ENCODE assay signal across 8 cellular contexts in the genomic region with DNA sequence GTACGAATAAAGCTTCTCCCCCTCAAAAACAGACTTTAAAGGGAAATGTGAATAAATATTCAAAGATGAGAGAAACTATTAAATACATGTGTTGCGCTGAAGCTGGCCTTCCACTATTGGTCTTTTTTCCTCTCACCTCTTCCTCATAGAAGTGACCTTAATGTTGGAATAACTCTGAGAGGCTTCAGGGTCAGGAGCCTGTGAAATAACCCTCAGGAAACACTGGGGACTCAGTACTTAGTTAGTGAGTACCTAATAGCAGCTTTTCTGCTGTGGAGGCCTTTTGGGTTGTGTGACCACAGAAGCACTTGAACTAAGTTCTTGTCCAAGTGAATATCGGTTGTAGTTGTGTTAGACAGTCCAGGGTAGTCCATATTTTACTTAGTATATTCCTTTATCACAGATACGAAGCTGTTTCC. TPM values are rescaled to one million over a fixed set of nuclear protein-coding genes. Genes with fewer than 3 reads are reported as not detected.
DNase-seq lines count a peak whose midpoint lies in the region; ATAC-seq, FAIRE-seq and TF ChIP-seq lines count a peak whose summit lies in the region.

No MANE protein-coding gene starts in this region.

- H3K9me3 ChIP-seq in PC-3 (ENCODE audit: low read length) (no peaks in the 10 kb centered on the region), neuron (ENCODE audit: low read length) (no peaks in the 10 kb centered on the region)
- H3K9me3 ChIP-seq in effector memory CD4-positive, alpha-beta T cell (ENCODE audit: control insufficient read depth, low read length), result no peaks in the 10 kb centered on the region

- no peak overlapping the region for H3K27ac ChIP-seq in PC-3 (ENCODE audit: low read length)
- peak overlapping the region; percentile 75 for H3K27ac ChIP-seq in effector memory CD4-positive, alpha-beta T cell (ENCODE audit: insufficient read depth, low read length, poor library complexity, severe bottlenecking)

- H3K36me3 ChIP-seq in PC-3 (ENCODE audit: low read depth, low read length) (no peaks in the 10 kb centered on the region), neuron (ENCODE audit: insufficient read depth, low read length) (peaks cover 2% of the 10 kb centered on the region)
- H3K36me3 ChIP-seq in effector memory CD4-positive, alpha-beta T cell (ENCODE audit: control insufficient read depth, insufficient read depth, low read length), result no peaks in the 10 kb centered on the region

- peak overlapping the region; percentile 82; the same call in 1 of the 2 replicates for H3K9ac ChIP-seq in PC-3 (ENCODE audit: low read length)

- FAIRE-seq in D721Med (lab: Jason Lieb, UNC), result no peak

- H3F3A ChIP-seq in PC-3 (ENCODE audit: low read length, unreplicated experiment), result no peaks in the 10 kb centered on the region

- TF ChIP-seq CTCF in GM12865 (IDR thresholded peaks at IDR 0.05; ENCODE audit: insufficient read depth, low read depth, low read length, missing control alignments) (no peak), PC-3 (conservative IDR thresholded peaks at IDR 0.05; ENCODE audit: low read depth, low read length) (no peak), D721Med (IDR thresholded peaks at IDR 0.05; ENCODE audit: insufficient read depth, missing control alignments) (no peak)

- H3K4me3 ChIP-seq in GM12865 (ENCODE audit: low read depth, low read length), result peak overlapping the region; percentile 57
- peak overlapping the region; percentile 78 for H3K4me3 ChIP-seq in PC-3 (ENCODE audit: low read length)
- H3K4me3 ChIP-seq in effector memory CD4-positive, alpha-beta T cell (ENCODE audit: insufficient read depth, low read depth, low read length, poor library complexity, severe bottlenecking), result peak overlapping the region; percentile 78
- peak overlapping the region; percentile 67 for H3K4me3 ChIP-seq in neuron (ENCODE audit: low read length)

- ATAC-seq in PC-3, result no peak
- no peak for ATAC-seq in HG03460 (IDR thresholded peaks at IDR 0.05; ENCODE audit: unreplicated experiment)
- no peak for ATAC-seq in HG03342 (IDR thresholded peaks at IDR 0.05; ENCODE audit: unreplicated experiment)

- peaks cover 42% of the 10 kb centered on the region for H3K79me2 ChIP-seq in PC-3 (ENCODE audit: low read length)

- DNase-seq in GM12865 (ENCODE audit: low read depth), result no peak
- DNase-seq in PC-3, result no peak
- DNase-seq in effector memory CD4-positive, alpha-beta T cell, result no peak
- DNase-seq in D721Med (ENCODE audit: insufficient read length, low spot score), result no peak
- no peak for DNase-seq in COLO668 (lab: John Stamatoyannopoulos, UW; ENCODE audit: unreplicated experiment)

- POLR2A ChIA-PET in PC-3 (lab: Charles Lee; ENCODE audit: unreplicated experiment), result no interaction called here

- H3K27me3 ChIP-seq in PC-3 (ENCODE audit: low read length), result no peaks in the 10 kb centered on the region
- no peaks in the 10 kb centered on the region for H3K27me3 ChIP-seq in effector memory CD4-positive, alpha-beta T cell (replicated peaks; ENCODE audit: control insufficient read depth, insufficient read depth, low read length, poor library complexity, severe bottlenecking)
- H3K27me3 ChIP-seq in neuron (ENCODE audit: insufficient read depth, low read length), result no peaks in the 10 kb centered on the region

- H3K4me1 ChIP-seq in PC-3 (ENCODE audit: insufficient read depth, low read length) (peaks cover 10% of the 10 kb centered on the region; the same call in 1 of the 2 replicates), neuron (ENCODE audit: insufficient read depth, low read length) (peaks cover 16% of the 10 kb centered on the region)
- H3K4me1 ChIP-seq in effector memory CD4-positive, alpha-beta T cell (ENCODE audit: control insufficient read depth, insufficient read depth, low read length, poor library complexity, severe bottlenecking), result no peaks in the 10 kb centered on the region

- H2AFZ ChIP-seq in PC-3 (ENCODE audit: low read length) (peak overlapping the region; percentile 96), neuron (ENCODE audit: low read depth, low read length) (peak overlapping the region; percentile 80)

- BruUV-seq in PC-3 (replicated peaks; lab: Mats Ljungman, UMichigan), result no TSS peak

- peak overlapping the region; percentile 98 for H3K4me2 ChIP-seq in PC-3 (ENCODE audit: low read length)

- H4K20me1 ChIP-seq in PC-3 (ENCODE audit: low read length), result no peaks in the 10 kb centered on the region

- CTCF ChIA-PET in PC-3 (lab: Charles Lee), result no interaction called here

- intact Hi-C loops in PC-3 (cut with micrococcal nuclease), result loop anchor here (1.0 kb wide), 1 partner anchor 578 kb away; the partner anchor contains the start of gene RAB32

- no peaks in the 10 kb centered on the region for H3K9me2 ChIP-seq in PC-3 (replicated peaks; ENCODE audit: low read length)

RNA-seq across cellular contexts. Expression of gene SHPRH, which starts 0.8 kb away (rescaled TPM):
- 5.5 and 6.7 TPM in 2 replicates for total RNA-seq in PC-3 (2014; rRNA removed)
